In the genomic region with DNA sequence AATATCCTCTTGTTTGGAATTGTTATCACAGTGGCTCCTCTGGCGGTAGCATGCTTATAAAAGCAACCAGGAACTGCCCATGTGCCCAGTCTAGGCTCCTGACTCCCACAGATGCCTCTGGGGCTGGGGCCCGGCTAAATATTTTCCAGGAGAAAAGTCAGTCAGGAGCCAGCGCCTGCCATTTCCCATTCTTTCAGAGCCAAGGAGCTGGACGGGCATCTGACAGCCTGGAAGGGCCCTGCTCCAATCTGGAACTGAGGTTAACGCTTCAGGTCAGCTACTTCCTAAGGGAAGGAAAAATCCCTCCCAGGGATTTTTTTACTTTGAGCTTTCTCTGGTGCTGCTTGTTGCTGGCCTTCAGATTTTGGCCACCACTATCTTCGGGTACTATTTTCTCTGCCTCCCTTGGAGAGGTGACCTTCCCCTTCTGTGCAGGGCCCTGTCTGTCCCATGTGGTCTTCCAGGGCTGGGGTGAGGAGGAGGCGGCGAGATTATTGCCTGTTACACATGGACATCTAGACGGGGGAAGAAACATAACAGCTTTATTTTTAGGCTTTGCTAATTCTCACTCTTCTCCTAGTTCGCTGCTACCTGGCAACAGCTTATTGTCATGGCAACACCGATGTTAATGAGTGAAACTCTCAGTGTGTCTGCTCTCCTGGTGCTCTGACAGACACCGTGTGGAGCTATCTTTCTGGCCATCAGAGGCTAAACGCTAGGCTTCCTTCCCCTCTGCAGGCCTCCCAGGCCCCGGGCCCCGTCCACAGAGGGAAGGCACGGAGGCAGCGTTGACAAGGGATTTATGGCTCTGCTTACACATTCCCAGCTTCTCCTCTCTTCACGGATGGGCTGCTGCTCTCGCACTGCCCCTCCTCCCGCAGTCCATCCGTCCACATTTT, we compare ENCODE assay signal across 10 cellular contexts.
DNase-seq lines count a peak whose midpoint lies in the region; TF ChIP-seq lines count a peak whose summit lies in the region.
"Had no signal": no experiment of that assay in that cellular context is flagged by ENCODE, and none has a peak within 500 bp of the region (broad histone marks: within the 10 kb centered on the region; RNA-seq: fewer than 3 reads in every experiment).

No MANE protein-coding gene starts in this region.

- H3K9me3 ChIP-seq in NT2/D1 (ENCODE audit: insufficient read depth, low read length) = no peaks in the 10 kb centered on the region
- H3K9me3 ChIP-seq in neuronal stem cell (replicated peaks in 1 of 2; ENCODE audit: control insufficient read depth in 2 of 2, insufficient read depth in 1 of 2, low read depth in 1 of 2, low read length in 2 of 2) = no peaks in the 10 kb centered on the region
- no peaks in the 10 kb centered on the region for H3K9me3 ChIP-seq in GM23248 (ENCODE audit: low read depth)
- H3K9me3 ChIP-seq in osteoblast (ENCODE audit: low read depth, low read length) = no peaks in the 10 kb centered on the region
- H3K9me3 ChIP-seq: BLaER1 treated with 17β-estradiol and CSF1 and Interleukin-3, amounts not matched to agents 10 nM and 100 nM had no signal

- H2BK12ac ChIP-seq in neuronal stem cell (ENCODE audit: low read length) = no peak overlapping the region

- no peak overlapping the region for H3K23ac ChIP-seq in neuronal stem cell (ENCODE audit: low read depth, low read length, poor library complexity)

- H3K9me2 ChIP-seq in GM23248 (ENCODE audit: insufficient read depth) = no peaks in the 10 kb centered on the region

- no peak overlapping the region for H2BK15ac ChIP-seq in neuronal stem cell (ENCODE audit: low read length)

- no peak overlapping the region for H4K8ac ChIP-seq in neuronal stem cell (ENCODE audit: low read depth, low read length)

- peak overlapping the region; percentile 85 for H3K18ac ChIP-seq in neuronal stem cell (ENCODE audit: low read length)

- H2AFZ ChIP-seq in neuronal stem cell (ENCODE audit: low read length) = peak overlapping the region; percentile 56
- H2AFZ ChIP-seq in GM23248 = no peak overlapping the region
- no peak overlapping the region for H2AFZ ChIP-seq in osteoblast (ENCODE audit: low read length)

- H3K27me3 ChIP-seq in H7 (ENCODE audit: control insufficient read depth, insufficient read depth, low read length) = no peaks in the 10 kb centered on the region
- H3K27me3 ChIP-seq in NT2/D1 (ENCODE audit: insufficient read depth, insufficient read length) = no peaks in the 10 kb centered on the region
- H3K27me3 ChIP-seq in neuronal stem cell (ENCODE audit: control insufficient read depth in 3 of 3, insufficient read depth in 3 of 3, low read depth in 1 of 3, low read length in 3 of 3) = peaks cover 0 to 3% (median 0%) of the 10 kb centered on the region in 3 experiments
- no peaks in the 10 kb centered on the region for H3K27me3 ChIP-seq in GM23248 (replicated peaks; ENCODE audit: insufficient read depth)
- H3K27me3 ChIP-seq in osteoblast (ENCODE audit: insufficient read depth, low read length) = no peaks in the 10 kb centered on the region
- H3K27me3 ChIP-seq: BLaER1 treated with 17β-estradiol and CSF1 and Interleukin-3, amounts not matched to agents 10 nM and 100 nM had no signal

- no CpG with 5 or more reads among the region's 21 CpGs for WGBS in neuronal stem cell (ENCODE audit: extremely low coverage in 2 of 2, insufficient read length in 2 of 2, insufficient replicate concordance in 1 of 2), 2 donors
- 81 to 82% methylated on average over 21 of the region's 21 CpGs for WGBS in GM23248 (ENCODE audit: low coverage in 1 of 2, low lambda C conversion rate in 2 of 2, missing lambda C conversion rate in 2 of 2), 2 experiments

- H3K9ac ChIP-seq in NT2/D1 (ENCODE audit: insufficient read length, low read depth) (no peak overlapping the region), neuronal stem cell (ENCODE audit: low read depth, low read length, poor library complexity) (no peak overlapping the region), GM23248 (no peak overlapping the region)
- H3K9ac ChIP-seq: BLaER1 treated with 17β-estradiol and CSF1 and Interleukin-3, amounts not matched to agents 10 nM and 100 nM had no signal

- H3K36me3 ChIP-seq in H7 (replicated peaks; ENCODE audit: control insufficient read depth, insufficient read depth, low read length) (no peaks in the 10 kb centered on the region), NT2/D1 (ENCODE audit: insufficient read depth, insufficient read length, low read length) (no peaks in the 10 kb centered on the region), neuronal stem cell (replicated peaks in 1 of 2; ENCODE audit: control insufficient read depth in 2 of 2, insufficient read depth in 2 of 2, low read length in 2 of 2) (no peaks in the 10 kb centered on the region), GM23248 (ENCODE audit: low read depth) (no peaks in the 10 kb centered on the region; the same call in 1 of the 2 replicates), osteoblast (ENCODE audit: insufficient read depth, low read length) (no peaks in the 10 kb centered on the region)
- H3K36me3 ChIP-seq: BLaER1 treated with 17β-estradiol and CSF1 and Interleukin-3, amounts not matched to agents 10 nM and 100 nM had no signal

- H2BK5ac ChIP-seq in neuronal stem cell (ENCODE audit: low read length) = peak overlapping the region; percentile 14

- no peak overlapping the region for H2BK120ac ChIP-seq in neuronal stem cell (ENCODE audit: low read depth, low read length)

- H3K79me2 ChIP-seq in GM23248 (ENCODE audit: insufficient read depth) (peaks cover 45% of the 10 kb centered on the region), osteoblast (ENCODE audit: insufficient read depth, low read length) (peaks cover 2% of the 10 kb centered on the region)

- H3K27ac ChIP-seq in neuronal stem cell (replicated peaks; ENCODE audit: low read length) (peak overlapping the region; percentile 9), GM23248 (no peak overlapping the region), osteoblast (ENCODE audit: low read depth, low read length) (no peak overlapping the region)
- H3K27ac ChIP-seq: BLaER1 treated with 17β-estradiol and CSF1 and Interleukin-3, amounts not matched to agents 10 nM and 100 nM had no signal

- H4K20me1 ChIP-seq in GM23248 (ENCODE audit: insufficient read depth) (peaks cover 6% of the 10 kb centered on the region; the same call in 1 of the 2 replicates), osteoblast (ENCODE audit: insufficient read depth, low read length) (peaks cover 10% of the 10 kb centered on the region)
- H4K20me1 ChIP-seq: BLaER1 treated with 17β-estradiol and CSF1 and Interleukin-3, amounts not matched to agents 10 nM and 100 nM had no signal

- H3K79me1 ChIP-seq in neuronal stem cell (ENCODE audit: low read depth, low read length) = no peaks in the 10 kb centered on the region

- no peak overlapping the region for H3K4me3 ChIP-seq in H7 (ENCODE audit: insufficient read depth, low read depth, low read length)
- H3K4me3 ChIP-seq in NT2/D1 (ENCODE audit: insufficient read length, low read depth) = no peak overlapping the region
- no peak overlapping the region for H3K4me3 ChIP-seq in neuronal stem cell (ENCODE audit: low read length in 2 of 2)
- no peak overlapping the region for H3K4me3 ChIP-seq in GM23248
- H3K4me3 ChIP-seq in osteoblast (ENCODE audit: insufficient read depth, low read length) = no peak overlapping the region
- H3K4me3 ChIP-seq: BLaER1 treated with 17β-estradiol and CSF1 and Interleukin-3, amounts not matched to agents 10 nM and 100 nM had no signal

- DNase-seq in H7 (peak; percentile 76), NT2/D1 (ENCODE audit: low read depth, low spot score) (peak; percentile 82), head of caudate nucleus (peak in 41 of 42 donors; percentile 18 to 91 (median 61)), neuronal stem cell (ENCODE audit: low spot score) (peak; percentile 20), NCI-H2171 treated with DMSO at 0.1 percent for 48 hours (lab: John Stamatoyannopoulos, UW) (no peak), GOT3 (lab: John Stamatoyannopoulos, UW) (no peak), GM23248 (no peak), osteoblast (ENCODE audit: insufficient read length, low spot score, missing footprints) (no peak)
- DNase-seq: activated effector memory CD4-positive, alpha-beta T cell treated with anti-CD3 and anti-CD28 coated beads, Interleukin-2, amount 50 U/mL, for 16 hours had no signal

- H3K14ac ChIP-seq in neuronal stem cell (ENCODE audit: low read length) = peak overlapping the region; percentile 42

- no peak for TF ChIP-seq CTCF in osteoblast (IDR thresholded peaks at IDR 0.05; ENCODE audit: extremely low read depth, low read depth, low read length)

- H3K4me2 ChIP-seq in neuronal stem cell (ENCODE audit: insufficient read depth, low read length, poor library complexity, severe bottlenecking) = no peak overlapping the region
- no peak overlapping the region for H3K4me2 ChIP-seq in GM23248 (ENCODE audit: unreplicated experiment)
- no peak overlapping the region for H3K4me2 ChIP-seq in osteoblast (ENCODE audit: insufficient read depth, low read length)
- H3K4me2 ChIP-seq: BLaER1 treated with 17β-estradiol and CSF1 and Interleukin-3, amounts not matched to agents 10 nM and 100 nM had no signal

- intact Hi-C loops in head of caudate nucleus (cut with DNase I) = no loop called here

- H3K4me1 ChIP-seq in NT2/D1 (ENCODE audit: insufficient read depth, insufficient read length) = peaks cover 10% of the 10 kb centered on the region
- H3K4me1 ChIP-seq in neuronal stem cell (ENCODE audit: control insufficient read depth in 2 of 2, insufficient read depth in 1 of 2, low read depth in 1 of 2, low read length in 2 of 2) = peaks cover 4 to 11% of the 10 kb centered on the region in 2 donors
- no peaks in the 10 kb centered on the region for H3K4me1 ChIP-seq in GM23248 (ENCODE audit: insufficient read depth)
- H3K4me1 ChIP-seq in osteoblast (ENCODE audit: insufficient read depth, low read length) = peaks cover 15% of the 10 kb centered on the region

- H3F3A ChIP-seq in GM23248 (ENCODE audit: insufficient read depth) = no peaks in the 10 kb centered on the region

- no peak overlapping the region for H4K91ac ChIP-seq in neuronal stem cell (ENCODE audit: low read depth, low read length, poor library complexity)

- in situ Hi-C loops in GM23248 (cut with MboI) = no loop called here

- no peak overlapping the region for H2AK5ac ChIP-seq in neuronal stem cell (ENCODE audit: low read depth, low read length)

- H3K4ac ChIP-seq in neuronal stem cell (ENCODE audit: low read length) = no peak overlapping the region

Comparison
In these comparisons a context has a peak if more than half of its experiments do, and no peak if none do; other contexts are left out.
1. DNase-seq: peak in H7 (single experiment), NT2/D1 (single experiment), head of caudate nucleus (41 of 42) and neuronal stem cell (single experiment); none in NCI-H2171 treated with DMSO at 0.1 percent for 48 hours (single experiment), GOT3 (single experiment), GM23248 (single experiment) and osteoblast (single experiment).